Comparison of ENCODE assay signal across 8 cellular contexts in the genomic region with DNA sequence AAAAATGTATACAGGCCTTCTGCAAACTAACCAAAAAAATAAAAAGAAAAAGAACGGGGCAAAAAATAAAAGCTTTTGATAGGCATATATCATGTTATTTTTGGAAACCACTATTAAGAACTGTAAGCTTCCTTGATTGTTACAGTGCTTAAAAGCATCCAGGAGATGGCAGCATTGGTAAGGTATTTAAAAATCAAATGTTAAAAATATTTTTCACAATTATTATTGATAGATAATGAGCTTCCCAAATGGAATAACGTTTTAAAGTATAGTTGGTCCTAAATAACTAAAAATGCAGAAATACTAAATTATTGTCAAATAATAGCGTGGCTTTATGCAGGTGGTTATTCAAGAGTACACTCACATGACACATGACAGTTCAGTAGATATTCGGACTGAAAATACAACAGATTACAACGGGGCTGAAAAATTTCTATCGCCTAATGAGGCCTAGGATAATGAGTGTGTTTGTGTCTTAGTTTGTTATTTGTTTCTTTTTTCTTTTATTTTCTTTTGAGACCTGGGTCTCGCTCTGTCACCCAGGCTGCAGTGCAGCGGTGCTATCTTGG.
A peak's percentile ranks its signal among the peaks of the same experiment; 100 is the strongest.
DNase-seq lines count a peak whose midpoint lies in the region; ATAC-seq lines count a peak whose summit lies in the region.

No MANE protein-coding gene starts in this region.

- H3K36me3 Mint-ChIP-seq in naive thymus-derived CD8-positive, alpha-beta T cell = peaks cover 0 to 2% (median 0%) of the 10 kb centered on the region in 3 donors

- peak; percentile 31 for DNase-seq in DMS79 treated with DMSO at 0.1 percent for 48 hours (lab: John Stamatoyannopoulos, UW)
- DNase-seq in DMS79 (lab: John Stamatoyannopoulos, UW) = no peak
- DNase-seq in NCI-H446 (lab: John Stamatoyannopoulos, UW) = peak; percentile 22 to 47
- peak; percentile 41 to 48 for DNase-seq in dermis microvascular lymphatic vessel endothelial cell (ENCODE audit: low read depth in 2 of 2)
- peak in 3 of 10 donors; percentile 41 to 59 (median 54) for DNase-seq in naive thymus-derived CD8-positive, alpha-beta T cell
- no peak for DNase-seq in GM19238 (ENCODE audit: insufficient read length, low spot score)
- no peak for DNase-seq in cortex of kidney (lab: John Stamatoyannopoulos, UW)
- no peak for DNase-seq in NCI-H524 treated with DMSO at 0.1 percent for 48 hours (lab: John Stamatoyannopoulos, UW)

- H3K4me1 Mint-ChIP-seq in naive thymus-derived CD8-positive, alpha-beta T cell = peaks cover 8 to 28% (median 17%) of the 10 kb centered on the region in 4 donors

- peak overlapping the region in 2 of 10 donors; percentile 1 to 25 for H3K4me3 Mint-ChIP-seq in naive thymus-derived CD8-positive, alpha-beta T cell

- no peaks in the 10 kb centered on the region for H3K27me3 Mint-ChIP-seq in naive thymus-derived CD8-positive, alpha-beta T cell

- peak overlapping the region in 1 of 10 donors; percentile 25 for H3K27ac Mint-ChIP-seq in naive thymus-derived CD8-positive, alpha-beta T cell

- POLR2A ChIA-PET in naive thymus-derived CD8-positive, alpha-beta T cell (lab: Charles Lee) = interaction anchor here (0.6 to 3.8 kb wide), 7 partner anchors 9 to 478 kb away, joined by 3 to 32 read pairs (median 4); a partner anchor contains a TSS

- peak; percentile 43 to 56 for ATAC-seq in naive thymus-derived CD8-positive, alpha-beta T cell

- peaks cover 0 to 20% (median 2%) of the 10 kb centered on the region in 9 donors for H3K9me3 Mint-ChIP-seq in naive thymus-derived CD8-positive, alpha-beta T cell

Comparison
In these comparisons a context has a peak if more than half of its experiments do, and no peak if none do; other contexts are left out.
1. DNase-seq: peak in DMS79 treated with DMSO at 0.1 percent for 48 hours (single experiment), NCI-H446 (2 of 2) and dermis microvascular lymphatic vessel endothelial cell (2 of 2); none in DMS79 (single experiment), GM19238 (single experiment), cortex of kidney (single experiment) and NCI-H524 treated with DMSO at 0.1 percent for 48 hours (single experiment).